15 cellular contexts compared by ENCODE assay signal in genomic region chr11:119863811-119864601, GRCh38.
A peak's percentile ranks its signal among the peaks of the same experiment; 100 is the strongest.
DNase-seq lines count a peak whose midpoint lies in the region; ATAC-seq and TF ChIP-seq lines count a peak whose summit lies in the region.
"Had no signal": no experiment of that assay in that cellular context is flagged by ENCODE, and none has a peak within 500 bp of the region (broad histone marks: within the 10 kb centered on the region; RNA-seq: fewer than 3 reads in every experiment).

No MANE protein-coding gene starts in this region.

- DNase-seq in NCI-H2196 (lab: John Stamatoyannopoulos, UW; ENCODE audit: unreplicated experiment) (peak; percentile 60), SK-N-DZ (ENCODE audit: low spot score) (peak; percentile 1), progenitor cell of endocrine pancreas (ENCODE audit: low spot score, unreplicated experiment) (no peak), T-helper 17 cell (no peak), cerebellar nuclear complex (lab: John Stamatoyannopoulos, UW) (no peak)
- no peak for DNase-seq in stimulated activated naive CD4-positive, alpha-beta T cell treated with Interleukin-2 at 50 U/mL for 16 hours (lab: John Stamatoyannopoulos, UW)
- DNase-seq in CD8-positive, alpha-beta T cell = no peak
- DNase-seq: C1 segment of cervical spinal cord, cortex of kidney, lower lobe of right lung, substantia nigra had no signal

- H3K27ac Mint-ChIP-seq in progenitor cell of endocrine pancreas (peak overlapping the region; percentile 65), T-helper 17 cell (no peak overlapping the region)
- no peak overlapping the region for H3K27ac Mint-ChIP-seq in CD8-positive, alpha-beta T cell

- no peak overlapping the region for H3K27ac ChIP-seq in HEK293 (ENCODE audit: extremely low read depth, low read depth, low read length)
- no peak overlapping the region for H3K27ac ChIP-seq in CD8-positive, alpha-beta T cell (ENCODE audit: low read depth, low read length)
- H3K27ac ChIP-seq: HL-60, lower lobe of right lung, neutrophil, skin epidermis had no signal

- H3K4me3 ChIP-seq in HEK293 (ENCODE audit: low read depth, low read length) = no peak overlapping the region
- no peak overlapping the region for H3K4me3 ChIP-seq in CD8-positive, alpha-beta T cell (ENCODE audit: low read depth, low read length)
- H3K4me3 ChIP-seq: lower lobe of right lung, skin epidermis had no signal

- no peaks in the 10 kb centered on the region for H3K9me3 ChIP-seq in HEK293 (ENCODE audit: control insufficient read depth, insufficient read depth, low read depth, low read length)
- no peaks in the 10 kb centered on the region for H3K9me3 ChIP-seq in T-helper 17 cell (ENCODE audit: control insufficient read depth, low read length, poor library complexity, severe bottlenecking)
- H3K9me3 ChIP-seq in CD8-positive, alpha-beta T cell (ENCODE audit: low read length) = no peaks in the 10 kb centered on the region
- H3K9me3 ChIP-seq: lower lobe of right lung, neutrophil had no signal

- H3K27me3 Mint-ChIP-seq in progenitor cell of endocrine pancreas (peaks cover 43% of the 10 kb centered on the region), T-helper 17 cell (peaks cover 36% of the 10 kb centered on the region)
- H3K27me3 Mint-ChIP-seq in CD8-positive, alpha-beta T cell (ENCODE audit: low read depth) = peaks cover 24% of the 10 kb centered on the region

- CTCF ChIA-PET in HEK293 (lab: Yijun Ruan, JAX) = interaction anchor here (0.7 kb wide), 1 partner anchor 128 kb away, joined by 6 read pairs; no protein-coding TSS in a partner anchor
- CTCF ChIA-PET in CD8-positive, alpha-beta T cell (lab: Charles Lee) = no interaction called here

- no peaks in the 10 kb centered on the region for H3K4me1 ChIP-seq in HEK293 (ENCODE audit: control insufficient read depth, insufficient read depth, low read length)
- no peaks in the 10 kb centered on the region for H3K4me1 ChIP-seq in CD8-positive, alpha-beta T cell (ENCODE audit: insufficient read depth, low read length)
- H3K4me1 ChIP-seq: lower lobe of right lung had no signal

- intact Hi-C loops in CD8-positive, alpha-beta T cell (cut with DNase I, micrococcal nuclease) = no loop called here

- H3K36me3 Mint-ChIP-seq in progenitor cell of endocrine pancreas (ENCODE audit: insufficient read depth) (no peaks in the 10 kb centered on the region), T-helper 17 cell (ENCODE audit: low read depth) (no peaks in the 10 kb centered on the region)
- no peaks in the 10 kb centered on the region for H3K36me3 Mint-ChIP-seq in CD8-positive, alpha-beta T cell

- peaks cover 9% of the 10 kb centered on the region for H3K4me1 Mint-ChIP-seq in progenitor cell of endocrine pancreas (ENCODE audit: low read depth)
- H3K4me1 Mint-ChIP-seq in T-helper 17 cell = no peaks in the 10 kb centered on the region
- no peaks in the 10 kb centered on the region for H3K4me1 Mint-ChIP-seq in CD8-positive, alpha-beta T cell (ENCODE audit: low read depth)

- no peak for TF ChIP-seq CTCF in HEK293 (tag by site-specific recombination; IDR thresholded peaks at IDR 0.05)
- peak; percentile 8 for TF ChIP-seq CTCF in progenitor cell of endocrine pancreas (IDR thresholded peaks at IDR 0.05; ENCODE audit: unreplicated experiment)
- no peak for TF ChIP-seq CTCF in CD8-positive, alpha-beta T cell (IDR thresholded peaks at IDR 0.05)

- H3K36me3 ChIP-seq in HEK293 (ENCODE audit: control insufficient read depth in 2 of 2, insufficient read depth in 1 of 2, low read length in 2 of 2) = no peaks in the 10 kb centered on the region
- H3K36me3 ChIP-seq in CD8-positive, alpha-beta T cell (ENCODE audit: insufficient read depth, low read length) = no peaks in the 10 kb centered on the region
- H3K36me3 ChIP-seq: lower lobe of right lung, neutrophil had no signal

- H3K9me3 Mint-ChIP-seq in progenitor cell of endocrine pancreas (ENCODE audit: low read depth) = no peaks in the 10 kb centered on the region
- H3K9me3 Mint-ChIP-seq in CD8-positive, alpha-beta T cell = no peaks in the 10 kb centered on the region

- no peaks in the 10 kb centered on the region for H3K27me3 ChIP-seq in CD8-positive, alpha-beta T cell (ENCODE audit: insufficient read depth, low read length)

- no peak for ATAC-seq in T-helper 17 cell
- no peak for ATAC-seq in CD8-positive, alpha-beta T cell
- ATAC-seq: lower lobe of right lung had no signal

- H3K4me3 Mint-ChIP-seq in progenitor cell of endocrine pancreas (ENCODE audit: low read depth) = no peak overlapping the region
- H3K4me3 Mint-ChIP-seq in T-helper 17 cell = no peak overlapping the region
- no peak overlapping the region for H3K4me3 Mint-ChIP-seq in CD8-positive, alpha-beta T cell

- POLR2A ChIA-PET in HEK293 (lab: Yijun Ruan, JAX) = no interaction called here
- POLR2A ChIA-PET in CD8-positive, alpha-beta T cell (lab: Charles Lee) = no interaction called here

TF ChIP-seq in HEK293, 187 proteins besides CTCF, POLR2A, EP300 and RAD21:
- TF ChIP-seq ZSCAN16 (tag by site-specific recombination; IDR thresholded peaks at IDR 0.05) (no peak), ZFHX2 (tag by site-specific recombination; conservative IDR thresholded peaks at IDR 0.05) (peak; percentile 45), ZIC2 (tag by site-specific recombination; IDR thresholded peaks at IDR 0.05) (peak; percentile 42; the same call in 1 of the 2 replicates), EGR2 (tag by site-specific recombination; IDR thresholded peaks at IDR 0.05; ENCODE audit: low read depth) (peak; percentile 62)

Comparison
In these comparisons a context has a peak if more than half of its experiments do, and no peak if none do; other contexts are left out.
1. DNase-seq: peak in NCI-H2196 (single experiment) and SK-N-DZ (single experiment); none in progenitor cell of endocrine pancreas (single experiment), T-helper 17 cell (0 of 3), stimulated activated naive CD4-positive, alpha-beta T cell treated with Interleukin-2 at 50 U/mL for 16 hours (single experiment), CD8-positive, alpha-beta T cell (0 of 7) and cerebellar nuclear complex (0 of 2).